Comparison of ENCODE assay signal across 8 cellular contexts in genomic region chr5:127517480-127518318, GRCh38. TPM values are rescaled to one million over a fixed set of nuclear protein-coding genes. Genes with fewer than 3 reads are reported as not detected.
A peak's percentile ranks its signal among the peaks of the same experiment; 100 is the strongest.
DNase-seq lines count a peak whose midpoint lies in the region; ATAC-seq and TF ChIP-seq lines count a peak whose summit lies in the region.

Gene PRRC1, plus strand, starts transcription at chr5:127517640. Its CDS starts 5,840 bp downstream, at chr5:127523480.

- WGBS in right lobe of liver (ENCODE audit: insufficient coverage, low coverage, low lambda C conversion rate, missing lambda C conversion rate) = 0% methylated on average over 3 of the region's 80 CpGs

- H3K9me3 ChIP-seq in BE2C (no peaks in the 10 kb centered on the region), right lobe of liver (no peaks in the 10 kb centered on the region)

- peak within 1 kb of the TSS; percentile 89 for H3K4me3 ChIP-seq in BE2C (ENCODE audit: low read depth, low read length)
- H3K4me3 ChIP-seq in right lobe of liver = peak within 1 kb of the TSS; percentile 97 to 98 (median 97)

- peaks cover 5% of the 10 kb centered on the region for H3K36me3 ChIP-seq in BE2C
- peaks cover 0 to 3% (median 0%) of the 10 kb centered on the region in 4 donors for H3K36me3 ChIP-seq in right lobe of liver

- ATAC-seq in HG03432 (IDR thresholded peaks at IDR 0.05; ENCODE audit: unreplicated experiment) = peak; percentile 95
- peak; percentile 93 to 97 (median 95) for ATAC-seq in right lobe of liver

- TF ChIP-seq CTCF in BE2C (IDR thresholded peaks at IDR 0.05; ENCODE audit: low read depth, low read length) = no peak
- no peak for TF ChIP-seq CTCF in right lobe of liver (IDR thresholded peaks at IDR 0.05)

- H3K27ac ChIP-seq in right lobe of liver = peak within 1 kb of the TSS; percentile 69 to 85 (median 74)

- H3K4me1 ChIP-seq in BE2C = no peaks in the 10 kb centered on the region
- peaks cover 0 to 15% (median 5%) of the 10 kb centered on the region in 4 donors for H3K4me1 ChIP-seq in right lobe of liver

- peak; percentile 76 for TF ChIP-seq POLR2A in GM19193 (IDR thresholded peaks at IDR 0.05; ENCODE audit: extremely low read depth, insufficient read depth, insufficient read length)
- peak; percentile 74 for TF ChIP-seq POLR2A in right lobe of liver (IDR thresholded peaks at IDR 0.05)

- DNase-seq in BE2C = peak; percentile 85
- DNase-seq in NCI-H526 treated with DMSO at 0.1 percent for 48 hours (lab: John Stamatoyannopoulos, UW) = peak; percentile 70
- DNase-seq in activated CD4-positive, alpha-beta T cell treated with anti-CD3 and anti-CD28 coated beads, Interleukin-2, amount 50 U/mL, for 24 hours (ENCODE audit: low read depth in 1 of 2, low spot score in 1 of 2) = peak; percentile 62 to 69
- peak; percentile 33 to 86 for DNase-seq in dermis microvascular lymphatic vessel endothelial cell (ENCODE audit: low read depth in 2 of 2)
- DNase-seq in right lobe of liver = peak; percentile 87 to 88 (median 87)
- DNase-seq in stimulated activated CD4-positive, alpha-beta T cell treated with anti-CD3 and anti-CD28 coated beads, Interleukin-4, amount 100 ng/mL, for 4 hours = peak; percentile 77 to 82

- H3K27me3 ChIP-seq in BE2C (no peaks in the 10 kb centered on the region; the same call in 1 of the 2 replicates), right lobe of liver (no peaks in the 10 kb centered on the region)

- intact Hi-C loops in right lobe of liver (cut with DNase I) = no loop called here

RNA-seq across cellular contexts. Expression of gene PRRC1, which starts in this region (rescaled TPM):
- polyA plus RNA-seq in BE2C (2012; ENCODE audit: insufficient read depth, insufficient read length, low read depth) = 53.1 TPM
- 32.3 and 45.3 TPM in 2 replicates for total RNA-seq in dermis microvascular lymphatic vessel endothelial cell
- total RNA-seq in right lobe of liver = 10 to 100 TPM; 18.5 to 36.9 (median 31.4) TPM

Comparison
In these comparisons a context has a peak if more than half of its experiments do, and no peak if none do; other contexts are left out.
1. Peak in every context shown above with its lines: DNase-seq, ATAC-seq, H3K4me3 ChIP-seq and H3K27ac ChIP-seq.